8 cellular contexts compared by ENCODE assay signal in genomic region chr17:64965826-64966283, GRCh38. TPM values are rescaled to one million over a fixed set of nuclear protein-coding genes. Genes with fewer than 3 reads are reported as not detected.
A peak's percentile ranks its signal among the peaks of the same experiment; 100 is the strongest.
DNase-seq lines count a peak whose midpoint lies in the region; ATAC-seq and TF ChIP-seq lines count a peak whose summit lies in the region.
"Not testable (repeated sequence)": the region's sequence is repeated elsewhere in the genome, so short reads cannot be mapped to it uniquely, and the experiment has no call there.

No MANE protein-coding gene starts in this region.

- DNase-seq in HCEC 1CT, result peak; percentile 61
- peak; percentile 82 for DNase-seq in SK-N-SH
- peak; percentile 87 for DNase-seq in activated naive CD4-positive, alpha-beta T cell treated with anti-CD3 and anti-CD28 coated beads for 36 hours
- peak; percentile 79 for DNase-seq in Right ventricle myocardium inferior (ENCODE audit: missing footprints)
- not testable (repeated sequence) for DNase-seq in thoracic aorta (ENCODE audit: low spot score)

- ATAC-seq in Right ventricle myocardium inferior (peak; percentile 98), thoracic aorta (ENCODE audit: insufficient number of reproducible peaks, low FRiP score, low read depth) (peak; percentile 44)

- peak; percentile 33; the same call in 1 of the 2 replicates for TF ChIP-seq CTCF in LNCAP (IDR thresholded peaks at IDR 0.05)
- peak; percentile 53 for TF ChIP-seq CTCF in SK-N-SH (IDR thresholded peaks at IDR 0.05)
- TF ChIP-seq CTCF in parathyroid adenoma (IDR thresholded peaks at IDR 0.05), result peak; percentile 49
- not testable (repeated sequence) for TF ChIP-seq CTCF in thoracic aorta (IDR thresholded peaks at IDR 0.05)

- not testable (repeated sequence) for H3K27me3 ChIP-seq in SK-N-SH (ENCODE audit: insufficient read depth); parathyroid adenoma (ENCODE audit: control insufficient read depth, insufficient read depth, low read length); thoracic aorta (replicated peaks; ENCODE audit: insufficient read depth)

- intact Hi-C loops in activated naive CD4-positive, alpha-beta T cell treated with anti-CD3 and anti-CD28 coated beads for 36 hours (cut with micrococcal nuclease), result loop anchor here (10.0 kb wide), 1 partner anchor 121 kb away; no protein-coding TSS in a partner anchor
- intact Hi-C loops in Right ventricle myocardium inferior (cut with DNase I), result not testable (repeated sequence)

- not testable (repeated sequence) for H4K20me1 ChIP-seq in SK-N-SH (ENCODE audit: insufficient read depth)

- H3K36me3 ChIP-seq in SK-N-SH (replicated peaks in 1 of 2; ENCODE audit: control insufficient read depth in 1 of 2, insufficient read depth in 2 of 2, low read length in 1 of 2), result peaks cover 7 to 15% of the 10 kb centered on the region in 2 experiments
- not testable (repeated sequence) for H3K36me3 ChIP-seq in parathyroid adenoma (ENCODE audit: control insufficient read depth, insufficient read depth, low read length); thoracic aorta

- not testable (repeated sequence) for H3K9me3 ChIP-seq in SK-N-SH; parathyroid adenoma (ENCODE audit: control insufficient read depth, low read length); thoracic aorta

- H3K27ac Mint-ChIP-seq in activated naive CD4-positive, alpha-beta T cell treated with anti-CD3 and anti-CD28 coated beads for 36 hours, result peak overlapping the region; percentile 51

- H3K4me3 ChIP-seq in GM08714 (ENCODE audit: low read length), result peak overlapping the region; percentile 46; the same call in 1 of the 2 replicates
- peak overlapping the region; percentile 39 to 43 for H3K4me3 ChIP-seq in SK-N-SH (ENCODE audit: low read depth in 2 of 2, low read length in 1 of 2)
- peak overlapping the region; percentile 27 for H3K4me3 ChIP-seq in parathyroid adenoma (ENCODE audit: low read depth, low read length)
- H3K4me3 ChIP-seq in thoracic aorta, result peak overlapping the region; percentile 70

- H3K4me2 ChIP-seq in SK-N-SH (peak overlapping the region; percentile 65), parathyroid adenoma (ENCODE audit: low read length) (peak overlapping the region; percentile 45)

- peak overlapping the region; percentile 49 to 78 for H3K27ac ChIP-seq in SK-N-SH (ENCODE audit: low read depth in 2 of 2, low read length in 1 of 2)
- H3K27ac ChIP-seq in parathyroid adenoma, result peak overlapping the region; percentile 45
- peak overlapping the region; percentile 40 to 74 for H3K27ac ChIP-seq in thoracic aorta

- CTCF ChIA-PET in SK-N-SH (lab: Yijun Ruan, JAX), result interaction anchor here (0.9 to 6.9 kb wide), 8 partner anchors 9 to 547 kb away, joined by 3 to 59 read pairs (median 6); partner anchors contain the start of genes LRRC37A3 and RGS9
- CTCF ChIA-PET in activated naive CD4-positive, alpha-beta T cell treated with anti-CD3 and anti-CD28 coated beads for 36 hours (lab: Charles Lee), result interaction anchor here (0.7 to 5.0 kb wide), 5 partner anchors 22 to 232 kb away, joined by 3 to 32 read pairs (median 3); no protein-coding TSS in a partner anchor

- not testable (repeated sequence) for TF ChIP-seq EP300 in SK-N-SH (IDR thresholded peaks at IDR 0.05; ENCODE audit: borderline replicate concordance in 1 of 2, low read depth in 1 of 2, low read length in 1 of 2)

- H2AFZ ChIP-seq in SK-N-SH (ENCODE audit: low read depth) (peak overlapping the region; percentile 83), parathyroid adenoma (peak overlapping the region; percentile 79)

- H3F3A ChIP-seq in SK-N-SH (replicated peaks; ENCODE audit: insufficient read depth), result peaks cover 22% of the 10 kb centered on the region

- H3K9me3 Mint-ChIP-seq in activated naive CD4-positive, alpha-beta T cell treated with anti-CD3 and anti-CD28 coated beads for 36 hours, result not testable (repeated sequence)

- peak overlapping the region; percentile 27; the same call in 1 of the 2 replicates for H3K9ac ChIP-seq in SK-N-SH
- not testable (repeated sequence) for H3K9ac ChIP-seq in parathyroid adenoma

- H3K4me1 ChIP-seq in SK-N-SH (ENCODE audit: control insufficient read depth in 1 of 2, insufficient read depth in 2 of 2, low read depth in 1 of 2, low read length in 1 of 2) (peaks cover 9 to 13% of the 10 kb centered on the region in 2 experiments; a peak in 3 of 4 replicates), parathyroid adenoma (peaks cover 11% of the 10 kb centered on the region), thoracic aorta (ENCODE audit: control insufficient read depth in 1 of 2, low read depth in 2 of 2) (peaks cover 3 to 10% of the 10 kb centered on the region in 2 donors)

- peak; percentile 27; the same call in 1 of the 2 replicates for TF ChIP-seq RAD21 in SK-N-SH (IDR thresholded peaks at IDR 0.05; ENCODE audit: low read length)

- peak overlapping the region; percentile 72 for H3K4me3 Mint-ChIP-seq in activated naive CD4-positive, alpha-beta T cell treated with anti-CD3 and anti-CD28 coated beads for 36 hours

- not testable (repeated sequence) for H3K9me2 ChIP-seq in SK-N-SH

- 8% methylated on average over 21 of the region's 40 CpGs for WGBS in SK-N-SH (ENCODE audit: low lambda C conversion rate)

- POLR2A ChIA-PET in SK-N-SH (lab: Yijun Ruan, JAX), result not testable (repeated sequence)

- not testable (repeated sequence) for H3K79me2 ChIP-seq in SK-N-SH (ENCODE audit: insufficient read depth); parathyroid adenoma

- H3K4me1 Mint-ChIP-seq in activated naive CD4-positive, alpha-beta T cell treated with anti-CD3 and anti-CD28 coated beads for 36 hours (ENCODE audit: low read depth), result peaks cover 60% of the 10 kb centered on the region

- not testable (repeated sequence) for H3K27me3 Mint-ChIP-seq in activated naive CD4-positive, alpha-beta T cell treated with anti-CD3 and anti-CD28 coated beads for 36 hours (ENCODE audit: low read depth)

- H3K36me3 Mint-ChIP-seq in activated naive CD4-positive, alpha-beta T cell treated with anti-CD3 and anti-CD28 coated beads for 36 hours (ENCODE audit: low read depth), result not testable (repeated sequence)

TF ChIP-seq in SK-N-SH, 30 proteins besides CTCF, POLR2A, EP300 and RAD21:
- TF ChIP-seq REST (IDR thresholded peaks at IDR 0.05; ENCODE audit: low read depth, low read length) (0 out of 2 replicates have a peak, but pooled peaks have one; percentile 12), MXI1 (IDR thresholded peaks at IDR 0.05; ENCODE audit: low read depth, low read length) (peak; percentile 62; the same call in 1 of the 2 replicates), MAX (IDR thresholded peaks at IDR 0.05; ENCODE audit: low read depth) (peak; percentile 84), GABPA (IDR thresholded peaks at IDR 0.05; ENCODE audit: low read depth) (0 out of 2 replicates have a peak, but pooled peaks have one; percentile 26), TAF1 (IDR thresholded peaks at IDR 0.05; ENCODE audit: borderline replicate concordance, low read depth, low read length) (0 out of 2 replicates have a peak, but pooled peaks have one; percentile 23), NFIC (IDR thresholded peaks at IDR 0.05; ENCODE audit: borderline replicate concordance) (peak; percentile 13; the same call in 1 of the 2 replicates), FOSL2 (IDR thresholded peaks at IDR 0.05; ENCODE audit: borderline replicate concordance, low read depth) (0 out of 2 replicates have a peak, but pooled peaks have one; percentile 1), CHD2 (IDR thresholded peaks at IDR 0.05; ENCODE audit: low read length, partially characterized antibody) (peak; percentile 4)

RNA-seq across cellular contexts. Expression of gene LRRC37A3, which starts 46.6 kb away (rescaled TPM):
- polyA plus RNA-seq in SK-N-SH (2012; rRNA removed), result 10.4 and 10.9 TPM in 2 replicates
- 7.0 and 8.0 TPM in 2 replicates for polyA plus RNA-seq in SK-N-SH (2012; cell fraction: cytosol; rRNA removed)
- 54.8 and 61.1 TPM in 2 replicates for polyA plus RNA-seq in SK-N-SH (2012; cell fraction: nucleus; rRNA removed)
- total RNA-seq in activated naive CD4-positive, alpha-beta T cell treated with anti-CD3 and anti-CD28 coated beads for 36 hours, result 1 to 10 TPM; 8.7 to 9.0 TPM
- 1.4 TPM for total RNA-seq in Right ventricle myocardium inferior
- 1 to 10 TPM; 3.7 to 8.7 TPM for total RNA-seq in thoracic aorta
